Comparison of ENCODE assay signal across 8 cellular contexts in genomic region chr16:24987304-24988136, GRCh38. TPM values are rescaled to one million over a fixed set of nuclear protein-coding genes. Genes with fewer than 3 reads are reported as not detected.
DNase-seq lines count a peak whose midpoint lies in the region; ATAC-seq, FAIRE-seq and TF ChIP-seq lines count a peak whose summit lies in the region.
"Not testable (repeated sequence)": the region's sequence is repeated elsewhere in the genome, so short reads cannot be mapped to it uniquely, and the experiment has no call there.

No MANE protein-coding gene starts in this region.

- H3K4me1 Mint-ChIP-seq in endodermal cell = peaks cover 39% of the 10 kb centered on the region

- CTCF ChIA-PET in BJ (lab: Yijun Ruan, JAX) = interaction anchor here (1.0 to 2.7 kb wide), 3 partner anchors 8 to 27 kb away, joined by 4 to 8 read pairs (median 4); no protein-coding TSS in a partner anchor

- dilution Hi-C loops in keratinocyte (cut with MboI; ENCODE audit: extremely low pct_ligation_motif_present, low sequenced_read_pairs) = not testable (repeated sequence)

- not testable (repeated sequence) for H3K9me3 ChIP-seq in SK-N-MC (ENCODE audit: low read depth, low read length); ascending aorta; endodermal cell (ENCODE audit: control insufficient read depth, low read length); keratinocyte (ENCODE audit: control insufficient read depth, low read depth, low read length)

- peak overlapping the region; percentile 20 for H3K27ac Mint-ChIP-seq in endodermal cell

- peak overlapping the region; percentile 24 for H3K27ac ChIP-seq in HL-60 (replicated peaks)
- peak overlapping the region; percentile 96 for H3K27ac ChIP-seq in SK-N-MC
- peak overlapping the region; percentile 64 to 84 for H3K27ac ChIP-seq in ascending aorta
- H3K27ac ChIP-seq in endodermal cell (ENCODE audit: low read depth, low read length) = not testable (repeated sequence)
- H3K27ac ChIP-seq in keratinocyte (ENCODE audit: control insufficient read depth, insufficient read depth, low read length) = peak overlapping the region; percentile 26
- H3K27ac ChIP-seq in temporal lobe (ENCODE audit: low read depth, low read length) = peak overlapping the region; percentile 63

- H4K20me1 ChIP-seq in keratinocyte (ENCODE audit: control insufficient read depth, extremely low read depth, insufficient read depth, low read length) = peaks cover 18% of the 10 kb centered on the region

- POLR2A ChIA-PET in BJ (lab: Charles Lee) = interaction anchor here (0.6 to 1.4 kb wide), 4 partner anchors 10 to 109 kb away, joined by 3 to 7 read pairs (median 4); partner anchors contain the start of gene ARHGAP17

- H3K4me3 Mint-ChIP-seq in endodermal cell = not testable (repeated sequence)

- peak overlapping the region; percentile 74 for H3K9ac ChIP-seq in SK-N-MC (ENCODE audit: insufficient read length)
- not testable (repeated sequence) for H3K9ac ChIP-seq in endodermal cell (ENCODE audit: extremely low read depth, low read length, poor library complexity, severe bottlenecking); keratinocyte (ENCODE audit: control insufficient read depth, extremely low read depth, insufficient read depth, low read length)

- FAIRE-seq in keratinocyte (lab: Jason Lieb, UNC) = not testable (repeated sequence)

- H3K27me3 ChIP-seq in BJ (ENCODE audit: control insufficient read depth, insufficient read depth, low read length); HL-60 (ENCODE audit: insufficient read depth, poor library complexity, severe bottlenecking); ascending aorta; endodermal cell (ENCODE audit: control insufficient read depth, insufficient read depth, low read length, poor library complexity, severe bottlenecking); keratinocyte (ENCODE audit: control insufficient read depth, extremely low read depth, insufficient read depth, low read length): not testable (repeated sequence)

- TF ChIP-seq CTCF in BJ (IDR thresholded peaks at IDR 0.05; ENCODE audit: insufficient read depth, low read depth, low read length); HL-60 (IDR thresholded peaks at IDR 0.05; ENCODE audit: insufficient read depth, low read length); ascending aorta (IDR thresholded peaks at IDR 0.05); endodermal cell (conservative IDR thresholded peaks at IDR 0.05); keratinocyte (optimal IDR thresholded peaks at IDR 0.05 in 1 of 3, IDR thresholded peaks at IDR 0.05 in 1 of 3, conservative IDR thresholded peaks at IDR 0.05 in 1 of 3; ENCODE audit: extremely low read depth in 1 of 3, insufficient read depth in 2 of 3, low read length in 3 of 3); omental fat pad (IDR thresholded peaks at IDR 0.05): not testable (repeated sequence)

- not testable (repeated sequence) for H3K36me3 Mint-ChIP-seq in endodermal cell (ENCODE audit: low read depth)

- H3K36me3 ChIP-seq in BJ (ENCODE audit: control insufficient read depth, insufficient read depth, low read length); SK-N-MC (ENCODE audit: insufficient read depth, low read length); ascending aorta; endodermal cell (ENCODE audit: control insufficient read depth, insufficient read depth, low read length); keratinocyte (ENCODE audit: control insufficient read depth in 2 of 2, extremely low read depth in 1 of 2, insufficient read depth in 2 of 2, low read length in 2 of 2): not testable (repeated sequence)

- peak; percentile 49 for DNase-seq in BJ (ENCODE audit: low read depth)
- DNase-seq in HL-60 (ENCODE audit: low read depth in 1 of 2, low spot score in 1 of 2); SK-N-MC (ENCODE audit: low read depth, low spot score); keratinocyte (ENCODE audit: low read depth, low spot score); omental fat pad (ENCODE audit: low spot score): not testable (repeated sequence)
- peak in 1 of 2 donors; percentile 58 for DNase-seq in ascending aorta (ENCODE audit: low spot score in 2 of 2)
- DNase-seq in endodermal cell = peak; percentile 9

- not testable (repeated sequence) for H3K4me3 ChIP-seq in BJ (ENCODE audit: low read depth, low read length); HL-60 (replicated peaks; ENCODE audit: insufficient read depth, low read length); endodermal cell (ENCODE audit: low read length); keratinocyte (ENCODE audit: control insufficient read depth in 2 of 3, extremely low read depth in 1 of 3, insufficient read depth in 2 of 3, low read depth in 1 of 3, low read length in 3 of 3)
- H3K4me3 ChIP-seq in SK-N-MC = peak overlapping the region; percentile 67
- H3K4me3 ChIP-seq in ascending aorta = peak overlapping the region in 1 of 2 donors; percentile 21

- not testable (repeated sequence) for H3K9me3 Mint-ChIP-seq in endodermal cell

- not testable (repeated sequence) for H3K9me1 ChIP-seq in keratinocyte (ENCODE audit: control insufficient read depth, extremely low read depth, insufficient read depth, low read length)

- H3K4me1 ChIP-seq in ascending aorta (peaks cover 25 to 68% of the 10 kb centered on the region in 2 donors), endodermal cell (ENCODE audit: control insufficient read depth, insufficient read depth, low read length) (peaks cover 11% of the 10 kb centered on the region), keratinocyte (ENCODE audit: control insufficient read depth, extremely low read depth, insufficient read depth, low read length) (peaks cover 31% of the 10 kb centered on the region)

- peak; percentile 57 for ATAC-seq in omental fat pad (ENCODE audit: low FRiP score)

- WGBS in endodermal cell (ENCODE audit: insufficient coverage in 1 of 2, insufficient read length in 1 of 2), 2 experiments = 94% methylated on average over 8 of the region's 8 CpGs

- not testable (repeated sequence) for H2AFZ ChIP-seq in keratinocyte (ENCODE audit: control insufficient read depth, low read length)

- intact Hi-C loops in ascending aorta (cut with DNase I) = loop anchor here (2.0 to 5.0 kb wide), 2 partner anchors 25 to 45 kb away; no protein-coding TSS in a partner anchor

- H3K79me2 ChIP-seq in keratinocyte (ENCODE audit: control insufficient read depth, insufficient read depth, low read length) = peaks cover 74% of the 10 kb centered on the region

- H3K4me2 ChIP-seq in keratinocyte (ENCODE audit: control insufficient read depth, extremely low read depth, insufficient read depth, low read depth, low read length) = peak overlapping the region; percentile 54

- H3K27me3 Mint-ChIP-seq in endodermal cell (ENCODE audit: insufficient read depth) = not testable (repeated sequence)

RNA-seq across cellular contexts. Expression of gene ARHGAP17, which starts 27.6 kb away (rescaled TPM):
- polyA plus RNA-seq in BJ (2011; rRNA removed) = 28.2 and 30.2 TPM in 2 replicates
- polyA minus RNA-seq in BJ (2011; rRNA and poly(A)+ RNA removed) = 38.1 and 62.7 TPM in 2 replicates
- 133 TPM for total RNA-seq in ascending aorta
- 100 to 1,000 TPM in 1 of 2 donors, 10 to 100 TPM in 1; 95.0 to 106 TPM for total RNA-seq in endodermal cell
- 59.0 TPM for polyA plus RNA-seq in endodermal cell (2013, experiment 1 of 2)
- polyA plus RNA-seq in endodermal cell (2013, experiment 2 of 2) = 53.9 TPM
- 6.2 to 14.1 TPM (median 9.6 TPM) in 3 replicates for polyA plus RNA-seq in keratinocyte
- polyA plus RNA-seq in keratinocyte (2011; ENCODE audit: low read depth) = 60.2 TPM
- 14.7 and 25.0 TPM in 2 replicates for polyA plus RNA-seq in keratinocyte (2011; cell fraction: cytosol; rRNA removed)
- polyA plus RNA-seq in keratinocyte (2011; cell fraction: nucleus; rRNA removed) = 33.4 and 34.9 TPM in 2 replicates
- 21.3 and 23.8 TPM in 2 replicates for polyA plus RNA-seq in keratinocyte (2012; ENCODE audit: low replicate concordance)
- polyA minus RNA-seq in keratinocyte = 19.8 to 25.2 TPM (median 24.1 TPM) in 3 replicates
- polyA minus RNA-seq in keratinocyte (2011; cell fraction: cytosol; rRNA and poly(A)+ RNA removed) = 15.2 TPM
- polyA minus RNA-seq in keratinocyte (2011; cell fraction: nucleus; rRNA and poly(A)+ RNA removed) = 18.1 and 35.2 TPM in 2 replicates
- total RNA-seq in omental fat pad = 10 to 100 TPM; 42.6 to 86.8 (median 58.6) TPM
- 26.3 TPM for total RNA-seq in temporal lobe
